Comparison of ENCODE assay signal across 16 cellular contexts in the genomic region with DNA sequence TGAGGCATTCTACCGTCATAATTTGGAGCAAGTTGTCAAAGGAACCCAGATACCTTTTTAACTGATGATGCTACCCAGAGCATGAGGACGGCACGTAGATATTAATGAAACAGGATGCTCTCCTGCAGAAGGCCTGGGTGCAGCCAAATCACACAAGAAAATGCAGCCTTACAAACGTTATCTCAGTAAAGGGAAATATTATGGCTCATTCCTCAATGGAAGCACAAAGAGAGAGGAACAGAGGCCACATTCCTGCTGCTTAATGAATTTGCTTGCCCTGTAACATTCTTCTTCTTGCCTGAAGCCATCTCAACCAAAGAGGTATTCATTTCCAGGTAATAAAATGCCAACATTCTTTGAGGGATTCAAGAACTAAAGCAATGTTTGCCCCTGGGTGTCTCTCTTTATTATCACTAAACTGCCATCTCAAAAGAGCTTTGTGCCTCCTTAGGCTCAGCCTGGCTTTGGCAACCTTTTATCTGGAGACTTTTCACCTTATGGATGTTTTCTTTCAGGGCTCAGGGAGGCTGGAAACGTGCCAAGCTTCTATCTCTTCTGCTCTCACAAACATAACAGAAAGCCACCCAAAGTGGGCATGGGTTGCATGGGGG.
"Had no signal": no experiment of that assay in that cellular context is flagged by ENCODE, and none has a peak within 500 bp of the region (broad histone marks: within the 10 kb centered on the region; RNA-seq: fewer than 3 reads in every experiment).

No MANE protein-coding gene starts in this region.

- H3K36me3 ChIP-seq: pancreas, thyroid gland, vagina had no signal

- H3K4me3 Mint-ChIP-seq: activated B cell treated with CpG ODN at 0.5 μM for 24 hours, immature natural killer cell, T-cell had no signal

- H3K4me1 Mint-ChIP-seq: activated B cell treated with CpG ODN at 0.5 μM for 24 hours, immature natural killer cell had no signal

- H3K27me3 ChIP-seq: dorsolateral prefrontal cortex, left lung, pancreas, thyroid gland, vagina had no signal

- H3K9me3 Mint-ChIP-seq: activated B cell treated with CpG ODN at 0.5 μM for 24 hours; activated naive CD4-positive, alpha-beta T cell treated with anti-CD3 and anti-CD28 coated beads, Interleukin-2, amount 50 U/mL, for 72 hours; immature natural killer cell; T-cell had no signal

- H3K27me3 Mint-ChIP-seq: T-cell had no signal

- H3K4me3 ChIP-seq: dorsolateral prefrontal cortex, left lung, pancreas, skin epidermis, thyroid gland, vagina had no signal

- H3K36me3 Mint-ChIP-seq: activated naive CD4-positive, alpha-beta T cell treated with anti-CD3 and anti-CD28 coated beads, Interleukin-2, amount 50 U/mL, for 72 hours; immature natural killer cell; T-cell had no signal

- H3K9me3 ChIP-seq: left lung, pancreas, thyroid gland, vagina had no signal

- DNase-seq: activated B cell treated with CpG ODN at 0.5 μM for 24 hours; activated CD4-positive, alpha-beta T cell treated with anti-CD3 and anti-CD28 coated beads, Interleukin-2, amount 50 U/mL, for 1 hour; activated effector memory CD4-positive, alpha-beta T cell treated with anti-CD3 and anti-CD28 coated beads, Interleukin-2, amount 50 U/mL, for 16 hours; activated T-cell treated with anti-CD3 and anti-CD28 coated beads, Interleukin-2, amount 50 U/mL, for 1 hour; amniotic stem cell; dorsolateral prefrontal cortex; immature natural killer cell; left lung; pancreas; retina; T-cell; T1000; thyroid gland had no signal

- H3K4me1 ChIP-seq: left lung, pancreas, vagina had no signal

- ATAC-seq: activated naive CD4-positive, alpha-beta T cell treated with anti-CD3 and anti-CD28 coated beads, Interleukin-2, amount 50 U/mL, for 72 hours; left lung; pancreas; T-cell had no signal

- H3K27ac Mint-ChIP-seq: activated B cell treated with CpG ODN at 0.5 μM for 24 hours; activated naive CD4-positive, alpha-beta T cell treated with anti-CD3 and anti-CD28 coated beads, Interleukin-2, amount 50 U/mL, for 72 hours; immature natural killer cell; T-cell had no signal

- H3K27ac ChIP-seq: dorsolateral prefrontal cortex, left lung, pancreas, skin epidermis, thyroid gland, vagina had no signal
